ENCODE assay signal across 25 cellular contexts in the genomic region with DNA sequence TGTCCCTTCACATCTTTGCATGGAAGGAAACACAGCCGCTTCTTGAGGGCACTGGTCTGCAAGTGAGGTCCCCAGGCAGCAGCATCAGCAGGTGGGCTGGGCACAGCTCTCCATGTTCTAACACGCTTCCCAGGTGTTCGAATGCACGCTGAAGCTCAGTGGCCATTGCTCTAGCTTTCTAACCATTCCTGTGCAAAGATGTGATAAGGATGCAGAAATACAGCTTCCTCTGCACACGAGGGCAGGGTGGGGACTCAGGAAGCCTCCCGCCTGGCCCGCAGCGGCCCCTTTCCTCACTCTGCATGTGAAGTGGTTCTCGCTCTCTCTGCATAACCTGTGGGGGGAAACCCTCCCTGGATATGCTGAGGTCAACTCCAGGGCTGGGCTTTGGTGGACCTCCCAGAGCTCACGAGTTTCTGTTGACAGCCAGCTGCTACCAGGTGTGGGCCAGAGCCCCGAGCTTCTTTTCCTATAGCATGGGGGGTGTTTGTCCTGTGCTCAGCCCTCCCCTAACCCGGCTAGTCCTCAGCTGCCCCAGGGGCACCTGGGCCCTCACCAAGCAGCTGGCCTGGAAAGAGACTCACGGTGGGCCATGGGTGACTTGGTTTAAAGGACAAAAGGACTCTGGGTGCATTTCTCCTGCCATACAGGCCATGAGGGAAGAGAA.
DNase-seq lines count a peak whose midpoint lies in the region; ATAC-seq and TF ChIP-seq lines count a peak whose summit lies in the region.
"Had no signal": no experiment of that assay in that cellular context is flagged by ENCODE, and none has a peak within 500 bp of the region (broad histone marks: within the 10 kb centered on the region; RNA-seq: fewer than 3 reads in every experiment).

No MANE protein-coding gene starts in this region.

- H3F3A ChIP-seq in neural progenitor cell (ENCODE audit: low read depth) = no peaks in the 10 kb centered on the region

- H3K9me3 Mint-ChIP-seq in neural progenitor cell = peaks cover 24% of the 10 kb centered on the region
- H3K9me3 Mint-ChIP-seq: CD4-positive, alpha-beta T cell had no signal

- no peak overlapping the region for H3K4me2 ChIP-seq in neural progenitor cell
- H3K4me2 ChIP-seq: BLaER1 treated with 17β-estradiol and CSF1 and Interleukin-3, amounts not matched to agents 10 nM and 100 nM had no signal

- H3K9me3 ChIP-seq in RWPE2 (ENCODE audit: severe bottlenecking) = peaks cover 3% of the 10 kb centered on the region
- no peaks in the 10 kb centered on the region for H3K9me3 ChIP-seq in colonic mucosa
- H3K9me3 ChIP-seq in neural progenitor cell (ENCODE audit: low read depth) = peaks cover 4% of the 10 kb centered on the region
- H3K9me3 ChIP-seq in testis = no peaks in the 10 kb centered on the region
- H3K9me3 ChIP-seq: HAP-1 had no signal

- H3K27me3 ChIP-seq in RWPE2 (ENCODE audit: insufficient read depth, poor library complexity, severe bottlenecking) = no peaks in the 10 kb centered on the region
- H3K27me3 ChIP-seq in colonic mucosa = no peaks in the 10 kb centered on the region
- H3K27me3 ChIP-seq in neural progenitor cell = no peaks in the 10 kb centered on the region
- no peaks in the 10 kb centered on the region for H3K27me3 ChIP-seq in testis
- H3K27me3 ChIP-seq: BLaER1 treated with 17β-estradiol and CSF1 and Interleukin-3, amounts not matched to agents 10 nM and 100 nM; SJCRH30 had no signal

- H3K27me3 Mint-ChIP-seq in neural progenitor cell (ENCODE audit: insufficient read depth, low read depth) = peaks cover 8% of the 10 kb centered on the region

- peak overlapping the region; percentile 42 for H2AFZ ChIP-seq in neural progenitor cell (replicated peaks)

- WGBS in testis, 2 donors = 79 to 85% methylated on average over 8 to 13 of the region's 13 CpGs

- ATAC-seq in RWPE2 (ENCODE audit: low read depth) = no peak
- ATAC-seq in HG02623 (IDR thresholded peaks at IDR 0.05; ENCODE audit: unreplicated experiment) = no peak
- ATAC-seq in GM21526 (IDR thresholded peaks at IDR 0.05; ENCODE audit: low FRiP score, unreplicated experiment) = no peak
- ATAC-seq: Right ventricle myocardium inferior had no signal

- peaks cover 12% of the 10 kb centered on the region for H3K4me1 Mint-ChIP-seq in neural progenitor cell

- TF ChIP-seq POLR2A in testis (IDR thresholded peaks at IDR 0.05) = no peak

- no peak overlapping the region for H3K4me3 Mint-ChIP-seq in neural progenitor cell
- H3K4me3 Mint-ChIP-seq: CD4-positive, alpha-beta T cell; HFFc6 had no signal

- no peaks in the 10 kb centered on the region for H4K20me1 ChIP-seq in neural progenitor cell (ENCODE audit: low read depth)
- H4K20me1 ChIP-seq: BLaER1 treated with 17β-estradiol and CSF1 and Interleukin-3, amounts not matched to agents 10 nM and 100 nM had no signal

- DNase-seq in RWPE2 (ENCODE audit: low spot score) = peak; percentile 10
- peak; percentile 5 for DNase-seq in colonic mucosa
- DNase-seq in neural progenitor cell (ENCODE audit: low spot score) = no peak
- DNase-seq in testis = peak; percentile 4
- no peak for DNase-seq in NCI-H2196 (lab: John Stamatoyannopoulos, UW; ENCODE audit: unreplicated experiment)
- DNase-seq: AML-193; CD4-positive, alpha-beta T cell; DMS53; GOT3; HFFc6; KBM-7; MV-4-11; NCI-H1105; NCI-H1436 treated with DMSO at 0.1 percent for 48 hours; NCI-H187 treated with DMSO at 0.1 percent for 48 hours; NCI-H2107; NCI-H446; NCI-H524 treated with DMSO at 0.1 percent for 48 hours; NCI-H774; SJCRH30 had no signal

- H3K9ac ChIP-seq in colonic mucosa (ENCODE audit: low read depth in 2 of 2, low read length in 2 of 2) (no peak overlapping the region), neural progenitor cell (no peak overlapping the region)
- H3K9ac ChIP-seq: BLaER1 treated with 17β-estradiol and CSF1 and Interleukin-3, amounts not matched to agents 10 nM and 100 nM had no signal

- H3K4me3 ChIP-seq in RWPE2 (ENCODE audit: severe bottlenecking) (no peak overlapping the region), colonic mucosa (no peak overlapping the region), neural progenitor cell (no peak overlapping the region), testis (no peak overlapping the region)
- H3K4me3 ChIP-seq: BLaER1 treated with 17β-estradiol and CSF1 and Interleukin-3, amounts not matched to agents 10 nM and 100 nM; HAP-1; SJCRH30 had no signal

- H3K79me2 ChIP-seq in neural progenitor cell (ENCODE audit: low read depth) = no peaks in the 10 kb centered on the region

- TF ChIP-seq CTCF in RWPE2 (IDR thresholded peaks at IDR 0.05; ENCODE audit: poor library complexity, severe bottlenecking) = no peak
- TF ChIP-seq CTCF in colonic mucosa (IDR thresholded peaks at IDR 0.05) = no peak
- TF ChIP-seq CTCF in neural progenitor cell (IDR thresholded peaks at IDR 0.05) = no peak
- TF ChIP-seq CTCF in testis (IDR thresholded peaks at IDR 0.05) = no peak

- no peaks in the 10 kb centered on the region for H3K36me3 ChIP-seq in RWPE2 (ENCODE audit: low read depth)
- H3K36me3 ChIP-seq in colonic mucosa = no peaks in the 10 kb centered on the region
- no peaks in the 10 kb centered on the region for H3K36me3 ChIP-seq in neural progenitor cell
- H3K36me3 ChIP-seq in testis (ENCODE audit: low read depth, missing control alignments) = no peaks in the 10 kb centered on the region
- H3K36me3 ChIP-seq: HAP-1, SJCRH30 had no signal

- H3K4me1 ChIP-seq in RWPE2 (ENCODE audit: insufficient read depth, poor library complexity, severe bottlenecking) = no peaks in the 10 kb centered on the region
- H3K4me1 ChIP-seq in colonic mucosa = no peaks in the 10 kb centered on the region
- peaks cover 7% of the 10 kb centered on the region for H3K4me1 ChIP-seq in neural progenitor cell
- H3K4me1 ChIP-seq in testis = no peaks in the 10 kb centered on the region
- H3K4me1 ChIP-seq: BLaER1 treated with 17β-estradiol and CSF1 and Interleukin-3, amounts not matched to agents 10 nM and 100 nM; HAP-1; SJCRH30 had no signal

- H3K27ac Mint-ChIP-seq in neural progenitor cell = no peak overlapping the region
- H3K27ac Mint-ChIP-seq: CD4-positive, alpha-beta T cell; HFFc6 had no signal

- intact Hi-C loops in colonic mucosa (cut with DNase I) (no loop called here), testis (cut with DNase I; ENCODE audit: low total_unique reads) (no loop called here)

- no peaks in the 10 kb centered on the region for H3K36me3 Mint-ChIP-seq in neural progenitor cell

- H3K27ac ChIP-seq in RWPE2 (ENCODE audit: poor library complexity, severe bottlenecking) (no peak overlapping the region), colonic mucosa (no peak overlapping the region), neural progenitor cell (no peak overlapping the region), testis (no peak overlapping the region)
- H3K27ac ChIP-seq: BLaER1 treated with 17β-estradiol and CSF1 and Interleukin-3, amounts not matched to agents 10 nM and 100 nM; SJCRH30 had no signal

Comparison
In these comparisons a context has a peak if more than half of its experiments do, and no peak if none do; other contexts are left out.
1. DNase-seq: peak in RWPE2 (single experiment), colonic mucosa (single experiment) and testis (single experiment); none in neural progenitor cell (single experiment) and NCI-H2196 (single experiment).